ENCODE assay signal across 14 cellular contexts in genomic region chr11:94581926-94582325, GRCh38. TPM values are rescaled to one million over a fixed set of nuclear protein-coding genes. Genes with fewer than 3 reads are reported as not detected.
DNase-seq lines count a peak whose midpoint lies in the region; ATAC-seq and TF ChIP-seq lines count a peak whose summit lies in the region.
"Had no signal": no experiment of that assay in that cellular context is flagged by ENCODE, and none has a peak within 500 bp of the region (broad histone marks: within the 10 kb centered on the region; RNA-seq: fewer than 3 reads in every experiment).

No MANE protein-coding gene starts in this region.

- no peaks in the 10 kb centered on the region for H3K27me3 Mint-ChIP-seq in stimulated activated memory B cell treated with anti-CD40 and anti-IgM and Interleukin-4, amounts not matched to agents 10 μg/mL and 1 μg/mL and 100 μg/mL, for 72 hours
- H3K27me3 Mint-ChIP-seq: effector memory CD8-positive, alpha-beta T cell had no signal

- no peaks in the 10 kb centered on the region for H3K36me3 ChIP-seq in gastrocnemius medialis
- H3K36me3 ChIP-seq: spleen had no signal

- no peak for TF ChIP-seq POLR2A in gastrocnemius medialis (IDR thresholded peaks at IDR 0.05)

- ATAC-seq in GM18867 (IDR thresholded peaks at IDR 0.05; ENCODE audit: unreplicated experiment), result peak; percentile 57
- peak; percentile 85 for ATAC-seq in GM21723 (IDR thresholded peaks at IDR 0.05; ENCODE audit: unreplicated experiment)
- ATAC-seq in HG03469 (IDR thresholded peaks at IDR 0.05; ENCODE audit: unreplicated experiment), result peak; percentile 55
- peak; percentile 79 for ATAC-seq in stimulated activated memory B cell treated with anti-CD40 and anti-IgM and Interleukin-4, amounts not matched to agents 10 μg/mL and 1 μg/mL and 100 μg/mL, for 72 hours
- ATAC-seq in GM19397 (IDR thresholded peaks at IDR 0.05; ENCODE audit: unreplicated experiment), result no peak
- no peak for ATAC-seq in gastrocnemius medialis
- ATAC-seq: effector memory CD8-positive, alpha-beta T cell had no signal

- no peaks in the 10 kb centered on the region for H3K9me3 ChIP-seq in gastrocnemius medialis
- H3K9me3 ChIP-seq: Caco-2, spleen had no signal

- no peaks in the 10 kb centered on the region for H3K4me1 ChIP-seq in gastrocnemius medialis

- DNase-seq in GM03348 (ENCODE audit: low spot score) (no peak), gastrocnemius medialis (no peak)
- DNase-seq: Caco-2; effector memory CD8-positive, alpha-beta T cell; IMR-90; NCI-H1694 treated with DMSO at 0.1 percent for 48 hours; spleen had no signal

- no peak overlapping the region for H3K4me3 Mint-ChIP-seq in stimulated activated memory B cell treated with anti-CD40 and anti-IgM and Interleukin-4, amounts not matched to agents 10 μg/mL and 1 μg/mL and 100 μg/mL, for 72 hours
- H3K4me3 Mint-ChIP-seq: effector memory CD8-positive, alpha-beta T cell; nephron had no signal

- H3K27me3 ChIP-seq in gastrocnemius medialis, result no peaks in the 10 kb centered on the region
- H3K27me3 ChIP-seq: spleen had no signal

- in situ Hi-C loops in gastrocnemius medialis (cut with MboI; ENCODE audit: low sequenced_read_pairs in 4 of 4), result no loop called here

- no peaks in the 10 kb centered on the region for H3K36me3 Mint-ChIP-seq in stimulated activated memory B cell treated with anti-CD40 and anti-IgM and Interleukin-4, amounts not matched to agents 10 μg/mL and 1 μg/mL and 100 μg/mL, for 72 hours

- intact Hi-C loops in gastrocnemius medialis (cut with DNase I; ENCODE audit: low total_unique reads), result no loop called here

- TF ChIP-seq CTCF in gastrocnemius medialis (IDR thresholded peaks at IDR 0.05 in 4 of 5, conservative IDR thresholded peaks at IDR 0.05 in 1 of 5), result no peak

- H3K4me3 ChIP-seq in gastrocnemius medialis, result no peak overlapping the region
- H3K4me3 ChIP-seq: spleen had no signal

- H3K27ac ChIP-seq in gastrocnemius medialis, result no peak overlapping the region
- H3K27ac ChIP-seq: VCaP had no signal

- H3K4me1 Mint-ChIP-seq in stimulated activated memory B cell treated with anti-CD40 and anti-IgM and Interleukin-4, amounts not matched to agents 10 μg/mL and 1 μg/mL and 100 μg/mL, for 72 hours, result peaks cover 21% of the 10 kb centered on the region
- H3K4me1 Mint-ChIP-seq: nephron had no signal

- no peaks in the 10 kb centered on the region for H3K9me3 Mint-ChIP-seq in stimulated activated memory B cell treated with anti-CD40 and anti-IgM and Interleukin-4, amounts not matched to agents 10 μg/mL and 1 μg/mL and 100 μg/mL, for 72 hours
- H3K9me3 Mint-ChIP-seq: effector memory CD8-positive, alpha-beta T cell; nephron had no signal

- H3K27ac Mint-ChIP-seq in stimulated activated memory B cell treated with anti-CD40 and anti-IgM and Interleukin-4, amounts not matched to agents 10 μg/mL and 1 μg/mL and 100 μg/mL, for 72 hours, result no peak overlapping the region
- H3K27ac Mint-ChIP-seq: effector memory CD8-positive, alpha-beta T cell; nephron had no signal

RNA-seq across cellular contexts. Expression of gene PIWIL4, which starts 14.8 kb away (rescaled TPM):
- 1 to 10 TPM in 3 of 4 donors, under 1 TPM in 1; 0.70 to 2.1 (median 1.3) TPM for total RNA-seq in gastrocnemius medialis

RNA-seq across cellular contexts. Expression of gene FUT4, which starts 38.2 kb away (rescaled TPM):
- total RNA-seq in gastrocnemius medialis, result 1 to 10 TPM in 3 of 4 donors, under 1 TPM in 1; 0.92 to 1.9 (median 1.5) TPM

Comparison
In these comparisons a context has a peak if more than half of its experiments do, and no peak if none do; other contexts are left out.
1. ATAC-seq: peak in GM18867 (single experiment), GM21723 (single experiment), HG03469 (single experiment) and stimulated activated memory B cell treated with anti-CD40 and anti-IgM and Interleukin-4, amounts not matched to agents 10 μg/mL and 1 μg/mL and 100 μg/mL, for 72 hours (single experiment); none in GM19397 (single experiment) and gastrocnemius medialis (0 of 2).